23 cellular contexts compared by ENCODE assay signal in genomic region chr4:44544158-44544557, GRCh38.
DNase-seq lines count a peak whose midpoint lies in the region; ATAC-seq, FAIRE-seq and TF ChIP-seq lines count a peak whose summit lies in the region.
"Had no signal": no experiment of that assay in that cellular context is flagged by ENCODE, and none has a peak within 500 bp of the region (broad histone marks: within the 10 kb centered on the region; RNA-seq: fewer than 3 reads in every experiment).

No MANE protein-coding gene starts in this region.

- H3K9me3 ChIP-seq in mammary epithelial cell (replicated peaks; ENCODE audit: insufficient read depth, low read length), result no peaks in the 10 kb centered on the region
- H3K9me3 ChIP-seq in breast epithelium, result no peaks in the 10 kb centered on the region
- H3K9me3 ChIP-seq: BE2C, HAP-1, MG63, Peyer's patch, SJCRH30 had no signal

- H3K4me3 ChIP-seq in mammary epithelial cell (replicated peaks in 1 of 3; ENCODE audit: insufficient read depth in 1 of 3, low read depth in 2 of 3, low read length in 3 of 3) (no peak overlapping the region), breast epithelium (no peak overlapping the region), bronchial epithelial cell (ENCODE audit: low read depth, low read length) (no peak overlapping the region)
- H3K4me3 ChIP-seq: HAP-1, MG63, Peyer's patch, SJCRH30 had no signal

- no peaks in the 10 kb centered on the region for H3K4me1 ChIP-seq in mammary epithelial cell (ENCODE audit: insufficient read depth, low read length)
- H3K4me1 ChIP-seq in breast epithelium, result no peaks in the 10 kb centered on the region
- H3K4me1 ChIP-seq: BE2C, Peyer's patch, SJCRH30 had no signal

- no peak for TF ChIP-seq POLR2A in breast epithelium (IDR thresholded peaks at IDR 0.05)

- ATAC-seq in GM21390 (IDR thresholded peaks at IDR 0.05; ENCODE audit: unreplicated experiment) (no peak), GM18498 (IDR thresholded peaks at IDR 0.05; ENCODE audit: unreplicated experiment) (no peak)
- ATAC-seq: Right ventricle myocardium inferior, SK-N-SH treated with all-trans-retinoic acid at 6 μM for 48 hours had no signal

- H3K27ac ChIP-seq in mammary epithelial cell (ENCODE audit: insufficient read depth, low read depth, low read length), result no peak overlapping the region
- H3K27ac ChIP-seq in breast epithelium, result no peak overlapping the region
- H3K27ac ChIP-seq: 22Rv1, Peyer's patch, SJCRH30 had no signal

- H4K20me1 ChIP-seq in mammary epithelial cell (ENCODE audit: insufficient read depth, low read length), result no peaks in the 10 kb centered on the region

- H2AFZ ChIP-seq in mammary epithelial cell (ENCODE audit: low read depth, low read length), result no peak overlapping the region

- no peak overlapping the region for H3K9ac ChIP-seq in mammary epithelial cell (ENCODE audit: insufficient read depth, low read length)

- intact Hi-C loops in mammary epithelial cell (cut with micrococcal nuclease) (no loop called here), breast epithelium (cut with DNase I; ENCODE audit: low total_unique reads) (no loop called here)

- no peak overlapping the region for H3K4me2 ChIP-seq in mammary epithelial cell (ENCODE audit: insufficient read depth, low read depth, low read length)

- BruUV-seq in mammary epithelial cell (replicated peaks; lab: Mats Ljungman, UMichigan), result no TSS peak

- DNase-seq in mammary epithelial cell (peak; percentile 42), breast epithelium (ENCODE audit: low spot score in 2 of 2) (no peak), bronchial epithelial cell (ENCODE audit: low read depth) (peak; percentile 15), foreskin melanocyte (peak; percentile 3), NCI-H1092 (lab: John Stamatoyannopoulos, UW) (no peak)
- DNase-seq: ACHN, BE2C, Calu3, GOT3, HFFc6, IMR-90, KG1, MG63, NCI-H2029, NCI-H526 treated with DMSO at 0.1 percent for 48 hours, Peyer's patch, SJCRH30 had no signal

- no peak for FAIRE-seq in bronchial epithelial cell (lab: Jason Lieb, UNC)

- TF ChIP-seq CTCF in mammary epithelial cell (conservative IDR thresholded peaks at IDR 0.05 in 1 of 2, IDR thresholded peaks at IDR 0.05 in 1 of 2; ENCODE audit: extremely low read depth in 1 of 2, insufficient read depth in 1 of 2, low read depth in 1 of 2, low read length in 2 of 2) (no peak), breast epithelium (IDR thresholded peaks at IDR 0.05) (no peak), bronchial epithelial cell (IDR thresholded peaks at IDR 0.05; ENCODE audit: insufficient read depth, low read length, severe bottlenecking) (no peak)

- in situ Hi-C loops in mammary epithelial cell (cut with MboI; ENCODE audit: low sequenced_read_pairs in 2 of 2), result no loop called here

- whole genome bisulfite sequencing in mammary epithelial cell (ENCODE audit: low coverage, missing lambda C conversion rate), result 81% methylated on average over 2 of the region's 2 CpGs

- dilution Hi-C loops in mammary epithelial cell (cut with HindIII; ENCODE audit: low sequenced_read_pairs), result no loop called here

- CTCF ChIA-PET in mammary epithelial cell (lab: Charles Lee; ENCODE audit: low non-redundant PET), result no interaction called here

- H3K36me3 ChIP-seq in mammary epithelial cell (ENCODE audit: insufficient read depth, low read length) (no peaks in the 10 kb centered on the region), breast epithelium (no peaks in the 10 kb centered on the region), bronchial epithelial cell (ENCODE audit: control insufficient read depth, insufficient read depth, low read length) (no peaks in the 10 kb centered on the region)
- H3K36me3 ChIP-seq: BE2C, HAP-1, MG63, Peyer's patch, SJCRH30 had no signal

- H3K79me2 ChIP-seq in mammary epithelial cell (ENCODE audit: insufficient read depth, low read length), result no peaks in the 10 kb centered on the region

- H3K27me3 ChIP-seq in mammary epithelial cell (ENCODE audit: insufficient read depth, low read length) (no peaks in the 10 kb centered on the region), breast epithelium (no peaks in the 10 kb centered on the region), bronchial epithelial cell (ENCODE audit: control insufficient read depth, insufficient read depth, low read length) (no peaks in the 10 kb centered on the region)
- H3K27me3 ChIP-seq: BE2C, MG63 had no signal

Comparison
In these comparisons a context has a peak if more than half of its experiments do, and no peak if none do; other contexts are left out.
1. DNase-seq: peak in mammary epithelial cell (single experiment), bronchial epithelial cell (single experiment) and foreskin melanocyte (single experiment); none in breast epithelium (0 of 2) and NCI-H1092 (single experiment).